In genomic region chr1:152459596-152460528, GRCh38 we compare ENCODE assay signal across 8 cellular contexts. TPM values are rescaled to one million over a fixed set of nuclear protein-coding genes. Genes with fewer than 3 reads are reported as not detected.
A peak's percentile ranks its signal among the peaks of the same experiment; 100 is the strongest.
DNase-seq lines count a peak whose midpoint lies in the region; ATAC-seq and TF ChIP-seq lines count a peak whose summit lies in the region.

No MANE protein-coding gene starts in this region.

- H3K27me3 Mint-ChIP-seq in activated T-cell treated with anti-CD3 and anti-CD28 coated beads, Interleukin-2, amount 50 U/mL, for 4 hours (ENCODE audit: low read depth) = no peaks in the 10 kb centered on the region
- H3K27me3 Mint-ChIP-seq in progenitor cell of endocrine pancreas (no peaks in the 10 kb centered on the region), type B pancreatic cell (no peaks in the 10 kb centered on the region)

- peak; percentile 90 for ATAC-seq in GM19023 (IDR thresholded peaks at IDR 0.05; ENCODE audit: unreplicated experiment)
- peak; percentile 95 for ATAC-seq in HG03159 (IDR thresholded peaks at IDR 0.05; ENCODE audit: unreplicated experiment)
- peak; percentile 84 to 86 for ATAC-seq in activated T-cell treated with anti-CD3 and anti-CD28 coated beads, Interleukin-2, amount 50 U/mL, for 4 hours

- no peaks in the 10 kb centered on the region for H3K9me3 Mint-ChIP-seq in activated T-cell treated with anti-CD3 and anti-CD28 coated beads, Interleukin-2, amount 50 U/mL, for 4 hours
- H3K9me3 Mint-ChIP-seq in progenitor cell of endocrine pancreas (ENCODE audit: low read depth) = peaks cover 33% of the 10 kb centered on the region
- no peaks in the 10 kb centered on the region for H3K9me3 Mint-ChIP-seq in type B pancreatic cell

- H3K4me3 Mint-ChIP-seq in activated T-cell treated with anti-CD3 and anti-CD28 coated beads, Interleukin-2, amount 50 U/mL, for 4 hours = peak overlapping the region; percentile 66
- H3K4me3 Mint-ChIP-seq in progenitor cell of endocrine pancreas (ENCODE audit: low read depth) = no peak overlapping the region
- H3K4me3 Mint-ChIP-seq in type B pancreatic cell = no peak overlapping the region

- TF ChIP-seq CTCF in foreskin fibroblast (IDR thresholded peaks at IDR 0.05; ENCODE audit: low read depth, low read length) (peak; percentile 84), progenitor cell of endocrine pancreas (IDR thresholded peaks at IDR 0.05; ENCODE audit: unreplicated experiment) (peak; percentile 43), type B pancreatic cell (conservative IDR thresholded peaks at IDR 0.05) (peak; percentile 63)

- H3K4me3 ChIP-seq in foreskin fibroblast (ENCODE audit: low read depth in 1 of 2, low read length in 2 of 2) = peak overlapping the region in 1 of 2 donors; percentile 12

- H3K27ac Mint-ChIP-seq in progenitor cell of endocrine pancreas = no peak overlapping the region
- no peak overlapping the region for H3K27ac Mint-ChIP-seq in type B pancreatic cell

- no peaks in the 10 kb centered on the region for H3K36me3 Mint-ChIP-seq in activated T-cell treated with anti-CD3 and anti-CD28 coated beads, Interleukin-2, amount 50 U/mL, for 4 hours (ENCODE audit: insufficient read depth)
- H3K36me3 Mint-ChIP-seq in progenitor cell of endocrine pancreas (ENCODE audit: insufficient read depth) = no peaks in the 10 kb centered on the region
- no peaks in the 10 kb centered on the region for H3K36me3 Mint-ChIP-seq in type B pancreatic cell

- H3K4me1 Mint-ChIP-seq in activated T-cell treated with anti-CD3 and anti-CD28 coated beads, Interleukin-2, amount 50 U/mL, for 4 hours (ENCODE audit: low read depth) = peaks cover 28% of the 10 kb centered on the region
- no peaks in the 10 kb centered on the region for H3K4me1 Mint-ChIP-seq in progenitor cell of endocrine pancreas (ENCODE audit: low read depth)
- H3K4me1 Mint-ChIP-seq in type B pancreatic cell (ENCODE audit: unreplicated experiment) = no peaks in the 10 kb centered on the region

- DNase-seq in CMK (ENCODE audit: low read depth) (peak; percentile 38), OCI-M1 (lab: John Stamatoyannopoulos, UW) (peak; percentile 88), foreskin fibroblast (peak; percentile 37 to 75), progenitor cell of endocrine pancreas (ENCODE audit: low spot score, unreplicated experiment) (no peak), type B pancreatic cell (ENCODE audit: extremely low spot score, unreplicated experiment) (no peak)
- DNase-seq in activated T-cell treated with anti-CD3 and anti-CD28 coated beads, Interleukin-2, amount 50 U/mL, for 4 hours = peak; percentile 65

RNA-seq across cellular contexts. Expression of gene CRNN, which starts 45.8 kb away (rescaled TPM):
- total RNA-seq in activated T-cell treated with anti-CD3 and anti-CD28 coated beads, Interleukin-2, amount 50 U/mL, for 4 hours = not detected
- total RNA-seq in progenitor cell of endocrine pancreas (not detected in 2 replicates), type B pancreatic cell (ENCODE audit: low replicate concordance) (not detected in 2 replicates)

RNA-seq across cellular contexts. Expression of gene LCE5A, which starts 50.7 kb away (rescaled TPM):
- total RNA-seq in activated T-cell treated with anti-CD3 and anti-CD28 coated beads, Interleukin-2, amount 50 U/mL, for 4 hours = not detected
- total RNA-seq in progenitor cell of endocrine pancreas (not detected in 2 replicates), type B pancreatic cell (ENCODE audit: low replicate concordance) (not detected in 2 replicates)

RNA-seq across cellular contexts. Expression of gene CRCT1, which starts 54.4 kb away (rescaled TPM):
- total RNA-seq in activated T-cell treated with anti-CD3 and anti-CD28 coated beads, Interleukin-2, amount 50 U/mL, for 4 hours = not detected
- not detected in 2 replicates for total RNA-seq in progenitor cell of endocrine pancreas
- total RNA-seq in type B pancreatic cell (ENCODE audit: low replicate concordance) = not detected in 2 replicates

Comparison
In these comparisons a context has a peak if more than half of its experiments do, and no peak if none do; other contexts are left out.
1. DNase-seq: peak in CMK (single experiment), OCI-M1 (single experiment), activated T-cell treated with anti-CD3 and anti-CD28 coated beads, Interleukin-2, amount 50 U/mL, for 4 hours (single experiment) and foreskin fibroblast (2 of 2); none in progenitor cell of endocrine pancreas (single experiment) and type B pancreatic cell (single experiment).
2. Peak in every context shown above with its lines, with median percentiles within 50 percentile points of each other: ATAC-seq and CTCF ChIP-seq.